In the genomic region with DNA sequence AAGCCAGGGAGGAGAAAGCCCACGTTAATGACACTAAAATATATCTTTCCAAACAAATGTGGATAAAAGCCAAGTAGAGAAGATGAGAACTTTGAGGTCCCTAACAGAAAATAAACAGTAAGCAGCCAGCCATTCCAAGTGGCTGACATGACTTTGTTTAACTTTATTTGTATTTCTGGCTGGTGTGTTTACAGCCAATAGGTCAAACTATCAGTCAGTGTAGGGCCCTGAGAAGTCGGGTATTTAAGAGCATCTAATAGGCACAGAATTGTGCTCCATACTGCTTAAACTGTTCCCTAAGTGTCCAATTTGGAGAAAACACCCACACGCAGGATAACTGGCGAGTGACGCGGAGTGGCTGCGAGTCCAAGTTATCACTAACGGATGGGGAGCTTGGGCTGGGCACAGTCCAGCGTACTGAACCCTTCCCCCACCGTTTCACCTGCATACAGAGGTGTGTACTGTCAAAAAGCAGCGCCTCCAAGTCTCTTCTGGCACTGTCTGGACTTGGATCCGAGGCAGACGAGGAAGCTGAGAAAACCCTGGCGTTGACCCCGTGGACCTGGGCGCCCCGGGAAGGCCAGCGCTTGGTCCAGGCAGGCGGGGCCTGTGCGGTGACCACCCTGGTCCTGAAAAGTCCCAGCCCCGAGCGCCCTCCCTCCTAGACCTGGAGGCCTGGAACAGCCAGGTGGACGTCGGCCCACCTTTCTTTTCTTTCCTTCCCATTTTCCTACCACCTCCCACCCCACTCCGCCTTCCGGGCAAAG, we compare ENCODE assay signal across 8 cellular contexts. TPM values are rescaled to one million over a fixed set of nuclear protein-coding genes. Genes with fewer than 3 reads are reported as not detected.
DNase-seq lines count a peak whose midpoint lies in the region; ATAC-seq and TF ChIP-seq lines count a peak whose summit lies in the region.

No MANE protein-coding gene starts in this region.

- H3K27ac ChIP-seq in VCaP, result peak overlapping the region; percentile 99

- peak overlapping the region; percentile 91 for H3K4me3 ChIP-seq in AG04449 (ENCODE audit: low read depth, low read length)
- peak overlapping the region; percentile 80 for H3K4me3 ChIP-seq in fibroblast of villous mesenchyme (ENCODE audit: low read depth, low read length)

- POLR2A ChIA-PET in AG04449 (lab: Yijun Ruan, JAX), result interaction anchor here (1.8 kb wide), 1 partner anchor 11 kb away, joined by 6 read pairs; no protein-coding TSS in a partner anchor

- TF ChIP-seq CTCF in AG04449 (IDR thresholded peaks at IDR 0.05; ENCODE audit: insufficient read depth, low read length, missing control alignments) (no peak), VCaP (conservative IDR thresholded peaks at IDR 0.05) (no peak), fibroblast of villous mesenchyme (IDR thresholded peaks at IDR 0.05; ENCODE audit: insufficient read depth, low read depth, low read length) (no peak)

- DNase-seq in AG04449 (ENCODE audit: low read depth, low spot score) (no peak), fibroblast of villous mesenchyme (ENCODE audit: low read depth) (peak; percentile 14), occipital lobe (lab: John Stamatoyannopoulos, UW) (peak; percentile 32), foreskin melanocyte (no peak), NCI-H524 treated with DMSO at 0.1 percent for 48 hours (lab: John Stamatoyannopoulos, UW) (no peak)

- ATAC-seq in GM21786 (IDR thresholded peaks at IDR 0.05; ENCODE audit: unreplicated experiment) (peak; percentile 0), HG02588 (IDR thresholded peaks at IDR 0.05; ENCODE audit: unreplicated experiment) (no peak)

- CTCF ChIA-PET in AG04449 (lab: Yijun Ruan, JAX), result interaction anchor here (0.7 to 1.3 kb wide), 5 partner anchors 25 to 418 kb away, joined by 3 to 6 read pairs (median 3); no protein-coding TSS in a partner anchor

RNA-seq across cellular contexts. Expression of a gene that starts 0.7 kb away (rescaled TPM):
- total RNA-seq in fibroblast of villous mesenchyme, result 47.1 and 54.8 TPM in 2 replicates
- total RNA-seq in occipital lobe, result 203 TPM

Comparison
In these comparisons a context has a peak if more than half of its experiments do, and no peak if none do; other contexts are left out.
1. DNase-seq: peak in fibroblast of villous mesenchyme (single experiment) and occipital lobe (single experiment); none in AG04449 (single experiment), foreskin melanocyte (single experiment) and NCI-H524 treated with DMSO at 0.1 percent for 48 hours (single experiment).